8 cellular contexts compared by ENCODE assay signal in genomic region chr3:195859061-195859845, GRCh38. TPM values are rescaled to one million over a fixed set of nuclear protein-coding genes. Genes with fewer than 3 reads are reported as not detected.
DNase-seq lines count a peak whose midpoint lies in the region; ATAC-seq and TF ChIP-seq lines count a peak whose summit lies in the region.

No MANE protein-coding gene starts in this region.

- DNase-seq in AG08396 (ENCODE audit: low spot score) (peak; percentile 85), GM20000 (ENCODE audit: low spot score) (peak; percentile 89), NCI-H446 treated with DMSO at 0.1 percent for 48 hours (lab: John Stamatoyannopoulos, UW) (peak; percentile 12), coronary artery (ENCODE audit: low spot score) (no peak), lung (ENCODE audit: low spot score) (peak; percentile 62)
- peak; percentile 75 for DNase-seq in activated CD4-positive, alpha-beta T cell treated with anti-CD3 and anti-CD28 coated beads, Interleukin-2, amount 50 U/mL, for 1 hour
- peak; percentile 22 for DNase-seq in stimulated activated CD8-positive, alpha-beta memory T cell treated with anti-CD3 and anti-CD28 coated beads, Interleukin-12 subunit alpha, Interleukin-12 subunit beta, amount 100 ng/mL, for 24 hours (ENCODE audit: extremely low read depth)

- no peak overlapping the region for H3K27ac ChIP-seq in coronary artery
- H3K27ac ChIP-seq in lung (ENCODE audit: low read depth in 1 of 2, low read length in 1 of 2), result no peak overlapping the region

- no peaks in the 10 kb centered on the region for H3K4me1 ChIP-seq in lung (ENCODE audit: control insufficient read depth in 2 of 2, insufficient read depth in 2 of 2, low read length in 2 of 2)

- peak; percentile 36 for ATAC-seq in lung (ENCODE audit: insufficient read depth, low FRiP score)
- ATAC-seq in HG02840 (IDR thresholded peaks at IDR 0.05; ENCODE audit: low FRiP score, unreplicated experiment), result no peak

- H3K27me3 ChIP-seq in lung (ENCODE audit: control insufficient read depth, insufficient read depth), result no peaks in the 10 kb centered on the region

- H3K4me3 ChIP-seq in coronary artery (no peak overlapping the region), lung (no peak overlapping the region)

- TF ChIP-seq CTCF in GM20000 (IDR thresholded peaks at IDR 0.05; ENCODE audit: extremely low read depth, missing control alignments) (peak; percentile 91), coronary artery (IDR thresholded peaks at IDR 0.05) (peak; percentile 90), lung (IDR thresholded peaks at IDR 0.05; ENCODE audit: control extremely low read depth, extremely low read depth) (peak; percentile 98)

- no peaks in the 10 kb centered on the region for H3K9me3 ChIP-seq in lung (ENCODE audit: control insufficient read depth in 2 of 2, insufficient read depth in 1 of 2, low read length in 1 of 2)

- H3K36me3 ChIP-seq in lung (ENCODE audit: control insufficient read depth in 2 of 2, insufficient read depth in 2 of 2, low read length in 2 of 2), result peaks cover 0 to 5% of the 10 kb centered on the region in 2 donors

- 14 to 15% methylated on average over 21 of the region's 21 CpGs for WGBS in lung, 2 donors

RNA-seq across cellular contexts. Expression of gene MUC4, which starts 47.5 kb away (rescaled TPM):
- total RNA-seq in lung, result 10 to 100 TPM; 32.0 to 56.0 TPM
- 10 to 100 TPM in 1 of 2 donors, 1 to 10 TPM in 1; 10.0 to 11.7 TPM for polyA plus RNA-seq in lung

RNA-seq across cellular contexts. Expression of gene TNK2, which starts 49.1 kb away (rescaled TPM):
- 10 to 100 TPM; 15.0 to 63.5 TPM for total RNA-seq in lung
- polyA plus RNA-seq in lung, result 10 to 100 TPM; 23.3 to 47.9 TPM
